In genomic region chr2:126671049-126671448, GRCh38 we compare ENCODE assay signal across 24 cellular contexts. TPM values are rescaled to one million over a fixed set of nuclear protein-coding genes. Genes with fewer than 3 reads are reported as not detected.
DNase-seq lines count a peak whose midpoint lies in the region; ATAC-seq lines count a peak whose summit lies in the region.
"Had no signal": no experiment of that assay in that cellular context is flagged by ENCODE, and none has a peak within 500 bp of the region (broad histone marks: within the 10 kb centered on the region; RNA-seq: fewer than 3 reads in every experiment).

No MANE protein-coding gene starts in this region.

- no peaks in the 10 kb centered on the region for H3K27me3 Mint-ChIP-seq in activated naive CD8-positive, alpha-beta T cell treated with anti-CD3 and anti-CD28 coated beads for 36 hours
- no peaks in the 10 kb centered on the region for H3K27me3 Mint-ChIP-seq in activated naive CD8-positive, alpha-beta T cell treated with anti-CD3 and anti-CD28 coated beads, Interleukin-2, amount 50 U/mL, for 24 hours
- no peaks in the 10 kb centered on the region for H3K27me3 Mint-ChIP-seq in activated naive CD8-positive, alpha-beta T cell treated with anti-CD3 and anti-CD28 coated beads, Interleukin-2, amount 10 ng/mL, durations not matched to agents 7 days and 5 days
- no peaks in the 10 kb centered on the region for H3K27me3 Mint-ChIP-seq in naive thymus-derived CD8-positive, alpha-beta T cell
- H3K27me3 Mint-ChIP-seq: CD4-positive, CD25-positive, alpha-beta regulatory T cell had no signal

- ATAC-seq in activated naive CD8-positive, alpha-beta T cell treated with anti-CD3 and anti-CD28 coated beads, Interleukin-2, amount 50 U/mL, for 24 hours, result no peak
- no peak for ATAC-seq in activated naive CD8-positive, alpha-beta T cell treated with anti-CD3 and anti-CD28 coated beads, Interleukin-2, amount 10 ng/mL, durations not matched to agents 7 days and 5 days (ENCODE audit: low read depth)
- no peak for ATAC-seq in naive thymus-derived CD8-positive, alpha-beta T cell
- ATAC-seq in stimulated activated effector memory CD8-positive, alpha-beta T cell treated with anti-CD3 and anti-CD28 coated beads, Interleukin-12 subunit alpha, Interleukin-12 subunit beta, amount 100 ng/mL, for 72 hours, result no peak
- ATAC-seq: SK-N-SH treated with all-trans-retinoic acid at 6 μM for 48 hours had no signal

- peaks cover 58% of the 10 kb centered on the region for H3K36me3 Mint-ChIP-seq in activated naive CD8-positive, alpha-beta T cell treated with anti-CD3 and anti-CD28 coated beads for 36 hours
- H3K36me3 Mint-ChIP-seq in activated naive CD8-positive, alpha-beta T cell treated with anti-CD3 and anti-CD28 coated beads, Interleukin-2, amount 50 U/mL, for 24 hours (ENCODE audit: low read depth), result peaks cover 69% of the 10 kb centered on the region
- H3K36me3 Mint-ChIP-seq in activated naive CD8-positive, alpha-beta T cell treated with anti-CD3 and anti-CD28 coated beads, Interleukin-2, amount 10 ng/mL, durations not matched to agents 7 days and 5 days, result peaks cover 64% of the 10 kb centered on the region
- H3K36me3 Mint-ChIP-seq in naive thymus-derived CD8-positive, alpha-beta T cell, result peaks cover 8 to 70% (median 22%) of the 10 kb centered on the region in 3 donors
- H3K36me3 Mint-ChIP-seq in stimulated activated effector memory CD8-positive, alpha-beta T cell treated with anti-CD3 and anti-CD28 coated beads, Interleukin-12 subunit alpha, Interleukin-12 subunit beta, amount 100 ng/mL, for 72 hours, result peaks cover 40% of the 10 kb centered on the region

- H3K9me3 Mint-ChIP-seq in activated naive CD8-positive, alpha-beta T cell treated with anti-CD3 and anti-CD28 coated beads for 36 hours, result peaks cover 8% of the 10 kb centered on the region
- H3K9me3 Mint-ChIP-seq in activated naive CD8-positive, alpha-beta T cell treated with anti-CD3 and anti-CD28 coated beads, Interleukin-2, amount 50 U/mL, for 24 hours, result peaks cover 6% of the 10 kb centered on the region
- H3K9me3 Mint-ChIP-seq in activated naive CD8-positive, alpha-beta T cell treated with anti-CD3 and anti-CD28 coated beads, Interleukin-2, amount 10 ng/mL, durations not matched to agents 7 days and 5 days, result peaks cover 12% of the 10 kb centered on the region
- peaks cover 0 to 12% (median 6%) of the 10 kb centered on the region in 9 donors for H3K9me3 Mint-ChIP-seq in naive thymus-derived CD8-positive, alpha-beta T cell
- H3K9me3 Mint-ChIP-seq in stimulated activated effector memory CD8-positive, alpha-beta T cell treated with anti-CD3 and anti-CD28 coated beads, Interleukin-12 subunit alpha, Interleukin-12 subunit beta, amount 100 ng/mL, for 72 hours, result peaks cover 5% of the 10 kb centered on the region

- H3K4me1 Mint-ChIP-seq in activated naive CD8-positive, alpha-beta T cell treated with anti-CD3 and anti-CD28 coated beads for 36 hours, result peaks cover 36% of the 10 kb centered on the region
- peaks cover 58% of the 10 kb centered on the region for H3K4me1 Mint-ChIP-seq in activated naive CD8-positive, alpha-beta T cell treated with anti-CD3 and anti-CD28 coated beads, Interleukin-2, amount 50 U/mL, for 24 hours
- H3K4me1 Mint-ChIP-seq in activated naive CD8-positive, alpha-beta T cell treated with anti-CD3 and anti-CD28 coated beads, Interleukin-2, amount 10 ng/mL, durations not matched to agents 7 days and 5 days, result peaks cover 23% of the 10 kb centered on the region
- H3K4me1 Mint-ChIP-seq in naive thymus-derived CD8-positive, alpha-beta T cell, result peaks cover 46 to 90% (median 84%) of the 10 kb centered on the region in 4 donors
- peaks cover 60% of the 10 kb centered on the region for H3K4me1 Mint-ChIP-seq in stimulated activated effector memory CD8-positive, alpha-beta T cell treated with anti-CD3 and anti-CD28 coated beads, Interleukin-12 subunit alpha, Interleukin-12 subunit beta, amount 100 ng/mL, for 72 hours

- H3K4me3 Mint-ChIP-seq in activated naive CD8-positive, alpha-beta T cell treated with anti-CD3 and anti-CD28 coated beads for 36 hours, result no peak overlapping the region
- H3K4me3 Mint-ChIP-seq in activated naive CD8-positive, alpha-beta T cell treated with anti-CD3 and anti-CD28 coated beads, Interleukin-2, amount 50 U/mL, for 24 hours, result no peak overlapping the region
- H3K4me3 Mint-ChIP-seq in activated naive CD8-positive, alpha-beta T cell treated with anti-CD3 and anti-CD28 coated beads, Interleukin-2, amount 10 ng/mL, durations not matched to agents 7 days and 5 days, result no peak overlapping the region
- H3K4me3 Mint-ChIP-seq in naive thymus-derived CD8-positive, alpha-beta T cell, result peak overlapping the region in 2 of 10 donors; percentile 22 to 39
- no peak overlapping the region for H3K4me3 Mint-ChIP-seq in stimulated activated effector memory CD8-positive, alpha-beta T cell treated with anti-CD3 and anti-CD28 coated beads, Interleukin-12 subunit alpha, Interleukin-12 subunit beta, amount 100 ng/mL, for 72 hours
- H3K4me3 Mint-ChIP-seq: CD4-positive, CD25-positive, alpha-beta regulatory T cell had no signal

- H3K27ac Mint-ChIP-seq in activated naive CD8-positive, alpha-beta T cell treated with anti-CD3 and anti-CD28 coated beads for 36 hours, result peak overlapping the region; percentile 51
- H3K27ac Mint-ChIP-seq in activated naive CD8-positive, alpha-beta T cell treated with anti-CD3 and anti-CD28 coated beads, Interleukin-2, amount 50 U/mL, for 24 hours, result no peak overlapping the region
- peak overlapping the region; percentile 45 for H3K27ac Mint-ChIP-seq in activated naive CD8-positive, alpha-beta T cell treated with anti-CD3 and anti-CD28 coated beads, Interleukin-2, amount 10 ng/mL, durations not matched to agents 7 days and 5 days
- H3K27ac Mint-ChIP-seq in naive thymus-derived CD8-positive, alpha-beta T cell, result peak overlapping the region in 7 of 10 donors; percentile 38 to 86 (median 55)
- peak overlapping the region; percentile 54 for H3K27ac Mint-ChIP-seq in stimulated activated effector memory CD8-positive, alpha-beta T cell treated with anti-CD3 and anti-CD28 coated beads, Interleukin-12 subunit alpha, Interleukin-12 subunit beta, amount 100 ng/mL, for 72 hours

- no peak for DNase-seq in activated naive CD8-positive, alpha-beta T cell treated with anti-CD3 and anti-CD28 coated beads for 36 hours
- DNase-seq in activated naive CD8-positive, alpha-beta T cell treated with anti-CD3 and anti-CD28 coated beads, Interleukin-2, amount 50 U/mL, for 24 hours, result no peak
- DNase-seq in activated naive CD8-positive, alpha-beta T cell treated with anti-CD3 and anti-CD28 coated beads, Interleukin-2, amount 10 ng/mL, durations not matched to agents 7 days and 5 days, result no peak
- no peak for DNase-seq in naive thymus-derived CD8-positive, alpha-beta T cell
- no peak for DNase-seq in stimulated activated effector memory CD8-positive, alpha-beta T cell treated with anti-CD3 and anti-CD28 coated beads, Interleukin-12 subunit alpha, Interleukin-12 subunit beta, amount 100 ng/mL, for 72 hours (ENCODE audit: low spot score in 2 of 2)
- DNase-seq in AG08395 (ENCODE audit: low spot score) (no peak), NCI-H524 treated with DMSO at 0.1 percent for 48 hours (lab: John Stamatoyannopoulos, UW) (no peak), germinal center (ENCODE audit: low spot score) (no peak)
- DNase-seq: 8988T; ACHN; CD4-positive, CD25-positive, alpha-beta regulatory T cell; COR-L47; DMS53; HCEC 1CT; IMR-90; NCI-H1048; NCI-H1417 treated with DMSO at 0.1 percent for 48 hours; NCI-H187; NCI-H2081 treated with DMSO at 0.1 percent for 48 hours; NCI-H2171; NCI-H226; NCI-H510A; SJCRH30 had no signal

- POLR2A ChIA-PET in activated naive CD8-positive, alpha-beta T cell treated with anti-CD3 and anti-CD28 coated beads, Interleukin-2, amount 10 ng/mL, durations not matched to agents 7 days and 5 days (lab: Charles Lee), result no interaction called here
- POLR2A ChIA-PET in naive thymus-derived CD8-positive, alpha-beta T cell (lab: Charles Lee), result interaction anchor here (0.6 kb wide), 1 partner anchor 92 kb away, joined by 3 read pairs; no protein-coding TSS in a partner anchor

RNA-seq across cellular contexts. Expression of gene GYPC, which starts 15.1 kb away (rescaled TPM):
- 100 to 1,000 TPM; 171 to 179 TPM for total RNA-seq in activated naive CD8-positive, alpha-beta T cell treated with anti-CD3 and anti-CD28 coated beads for 36 hours
- total RNA-seq in activated naive CD8-positive, alpha-beta T cell treated with anti-CD3 and anti-CD28 coated beads, Interleukin-2, amount 10 ng/mL, durations not matched to agents 7 days and 5 days, result 100 to 1,000 TPM; 132 to 137 TPM
- 100 to 1,000 TPM; 151 to 152 TPM for total RNA-seq in naive thymus-derived CD8-positive, alpha-beta T cell
- 100 to 1,000 TPM; 199 to 303 (median 265) TPM for polyA plus RNA-seq in naive thymus-derived CD8-positive, alpha-beta T cell
